ENCODE assay signal across 8 cellular contexts in the genomic region with DNA sequence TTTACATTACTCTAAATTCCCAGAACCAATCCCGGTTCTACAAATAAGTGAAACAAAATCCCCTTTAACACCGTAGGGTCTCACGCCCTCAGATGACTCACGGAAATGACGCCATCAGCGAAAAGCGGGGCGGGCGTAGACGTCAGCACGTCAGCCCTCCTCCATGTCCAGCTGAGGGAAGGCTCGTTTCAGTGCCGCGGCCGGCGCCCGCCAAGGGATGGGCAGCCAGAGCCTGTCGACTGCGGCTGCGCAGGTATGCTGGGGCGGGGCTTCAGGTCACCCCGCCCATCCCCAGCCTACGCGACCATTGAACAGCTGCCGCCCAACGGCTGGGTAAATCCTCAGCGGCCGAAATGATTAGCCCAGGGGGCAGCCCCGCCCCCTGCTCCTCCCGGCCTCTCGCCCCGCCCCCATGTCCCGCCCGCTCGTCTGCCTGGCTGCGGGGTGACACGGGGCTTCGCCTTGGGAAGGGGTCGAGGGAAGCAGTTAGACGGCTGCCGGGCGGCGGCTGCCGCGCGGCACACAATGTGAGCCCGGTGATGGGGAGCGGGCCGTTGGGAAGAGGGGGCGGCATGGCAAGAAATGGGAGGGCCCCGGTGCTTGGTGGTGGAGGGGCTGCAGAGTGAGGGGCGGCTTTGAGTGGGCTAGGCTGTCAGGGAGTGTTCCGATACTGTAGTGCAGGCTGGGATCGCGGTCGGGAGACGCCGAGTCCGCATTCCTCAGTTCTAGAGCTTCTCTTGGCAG. TPM values are rescaled to one million over a fixed set of nuclear protein-coding genes. Genes with fewer than 3 reads are reported as not detected.
DNase-seq lines count a peak whose midpoint lies in the region; ATAC-seq and FAIRE-seq lines count a peak whose summit lies in the region.

Gene NBEAL1, plus strand, starts transcription at position 420 of the 744 bp plus-strand sequence. CDS start 1,510 bp downstream, outside the sequence.

- H2BK15ac ChIP-seq in mesenchymal stem cell (ENCODE audit: low read depth, poor library complexity, severe bottlenecking) = peak within 1 kb of the TSS; percentile 83

- H3K4ac ChIP-seq in mesenchymal stem cell (ENCODE audit: low read depth in 1 of 2, low read length in 2 of 2) = peak within 1 kb of the TSS; percentile 80 to 98

- H3K9ac ChIP-seq in endocrine pancreas (ENCODE audit: control insufficient read depth, insufficient read depth, low read length) (peak within 1 kb of the TSS; percentile 84), mesenchymal stem cell (ENCODE audit: low read length) (peak within 1 kb of the TSS; percentile 98)

- H3K36me3 Mint-ChIP-seq in activated CD8-positive, alpha-beta memory T cell treated with anti-CD3 and anti-CD28 coated beads, Interleukin-2, amount 10 ng/mL, durations not matched to agents 7 days and 5 days = peaks cover 3% of the 10 kb centered on the region

- H2AFZ ChIP-seq in mesenchymal stem cell (ENCODE audit: low read depth, low read length) = no peak within 1 kb of the TSS

- H3K4me3 ChIP-seq in endocrine pancreas (ENCODE audit: control insufficient read depth, insufficient read depth, low read length) = peak within 1 kb of the TSS; percentile 94
- peak within 1 kb of the TSS; percentile 77 to 97 for H3K4me3 ChIP-seq in mesenchymal stem cell (ENCODE audit: insufficient read depth in 1 of 2, low read depth in 1 of 2, low read length in 2 of 2)

- peak within 1 kb of the TSS; percentile 79 for H2BK120ac ChIP-seq in mesenchymal stem cell (ENCODE audit: low read depth, low read length)

- peak; percentile 98 for ATAC-seq in GM21367 (IDR thresholded peaks at IDR 0.05; ENCODE audit: unreplicated experiment)
- ATAC-seq in activated CD8-positive, alpha-beta memory T cell treated with anti-CD3 and anti-CD28 coated beads, Interleukin-2, amount 10 ng/mL, durations not matched to agents 7 days and 5 days = peak; percentile 97

- under 1% methylated on average over 59 of the region's 59 CpGs for WGBS in mesenchymal stem cell

- no peaks in the 10 kb centered on the region for H3K9me3 ChIP-seq in endocrine pancreas (ENCODE audit: control insufficient read depth, low read length)
- no peaks in the 10 kb centered on the region for H3K9me3 ChIP-seq in mesenchymal stem cell (ENCODE audit: control insufficient read depth, low read length)

- H3K4me3 Mint-ChIP-seq in activated CD8-positive, alpha-beta memory T cell treated with anti-CD3 and anti-CD28 coated beads, Interleukin-2, amount 10 ng/mL, durations not matched to agents 7 days and 5 days = peak within 1 kb of the TSS; percentile 95

- no peak within 1 kb of the TSS for H3K23ac ChIP-seq in mesenchymal stem cell (ENCODE audit: low read length in 2 of 2)

- no peaks in the 10 kb centered on the region for H3K79me1 ChIP-seq in mesenchymal stem cell (replicated peaks; ENCODE audit: low read length, poor library complexity, severe bottlenecking)

- CTCF ChIA-PET in activated CD8-positive, alpha-beta memory T cell treated with anti-CD3 and anti-CD28 coated beads, Interleukin-2, amount 10 ng/mL, durations not matched to agents 7 days and 5 days (lab: Charles Lee) = interaction anchor here (1.4 kb wide), 1 partner anchor 103 kb away, joined by 8 read pairs; the partner anchor contains the start of genes CARF and WDR12

- H3K27me3 Mint-ChIP-seq in activated CD8-positive, alpha-beta memory T cell treated with anti-CD3 and anti-CD28 coated beads, Interleukin-2, amount 10 ng/mL, durations not matched to agents 7 days and 5 days = peaks cover 15% of the 10 kb centered on the region

- H2AK5ac ChIP-seq in mesenchymal stem cell (ENCODE audit: low read length, severe bottlenecking) = peak within 1 kb of the TSS; percentile 14

- peak within 1 kb of the TSS in 1 of 2 experiments; percentile 54 for H2BK12ac ChIP-seq in mesenchymal stem cell (ENCODE audit: low read length in 2 of 2)

- H3K27me3 ChIP-seq in endocrine pancreas (ENCODE audit: control insufficient read depth, insufficient read depth, low read length) (no peaks in the 10 kb centered on the region), mesenchymal stem cell (ENCODE audit: control insufficient read depth in 1 of 2, insufficient read depth in 1 of 2, low read length in 2 of 2) (no peaks in the 10 kb centered on the region)

- H3K4me1 ChIP-seq in endocrine pancreas (ENCODE audit: control insufficient read depth, insufficient read depth, low read length) (peaks cover 24% of the 10 kb centered on the region), mesenchymal stem cell (ENCODE audit: control insufficient read depth, insufficient read depth, low read depth, low read length) (no peaks in the 10 kb centered on the region)

- H4K91ac ChIP-seq in mesenchymal stem cell (ENCODE audit: low read length) = peak within 1 kb of the TSS; percentile 80

- no peaks in the 10 kb centered on the region for H3K9me3 Mint-ChIP-seq in activated CD8-positive, alpha-beta memory T cell treated with anti-CD3 and anti-CD28 coated beads, Interleukin-2, amount 10 ng/mL, durations not matched to agents 7 days and 5 days (ENCODE audit: low read depth)

- H2BK5ac ChIP-seq in mesenchymal stem cell (ENCODE audit: low read depth, low read length, poor library complexity, severe bottlenecking) = no peak within 1 kb of the TSS

- H3K27ac ChIP-seq in mesenchymal stem cell (ENCODE audit: low read length, poor library complexity, severe bottlenecking) = peak within 1 kb of the TSS; percentile 89

- H4K8ac ChIP-seq in mesenchymal stem cell (ENCODE audit: low read length) = peak within 1 kb of the TSS; percentile 95

- peak within 1 kb of the TSS; percentile 67 to 88 for H3K18ac ChIP-seq in mesenchymal stem cell (ENCODE audit: low read depth in 1 of 2, low read length in 2 of 2)

- peak within 1 kb of the TSS; percentile 25 to 39 for H3K14ac ChIP-seq in mesenchymal stem cell (ENCODE audit: low read length in 2 of 2)

- peak within 1 kb of the TSS; percentile 91 for H3K27ac Mint-ChIP-seq in activated CD8-positive, alpha-beta memory T cell treated with anti-CD3 and anti-CD28 coated beads, Interleukin-2, amount 10 ng/mL, durations not matched to agents 7 days and 5 days

- FAIRE-seq in HTR-8/SVneo (lab: Jason Lieb, UNC) = peak; percentile 99

- peak within 1 kb of the TSS; percentile 89 for H3K4me2 ChIP-seq in mesenchymal stem cell (ENCODE audit: low read length, poor library complexity, severe bottlenecking)

- peaks cover 43% of the 10 kb centered on the region for H3K4me1 Mint-ChIP-seq in activated CD8-positive, alpha-beta memory T cell treated with anti-CD3 and anti-CD28 coated beads, Interleukin-2, amount 10 ng/mL, durations not matched to agents 7 days and 5 days

- no peaks in the 10 kb centered on the region for H3K36me3 ChIP-seq in endocrine pancreas (ENCODE audit: control insufficient read depth, insufficient read depth, low read length)
- peaks cover 0 to 4% of the 10 kb centered on the region in 2 experiments for H3K36me3 ChIP-seq in mesenchymal stem cell (ENCODE audit: control insufficient read depth in 1 of 2, insufficient read depth in 2 of 2, low read depth in 1 of 2, low read length in 2 of 2)

- DNase-seq in COLO829 (ENCODE audit: low spot score) (peak; percentile 92), HTR-8/SVneo (ENCODE audit: insufficient read length, low spot score) (peak; percentile 96), NOMO-1 treated with dmso at 0.1 percent for 144 hours (lab: John Stamatoyannopoulos, UW; ENCODE audit: unreplicated experiment) (peak; percentile 93), mesenchymal stem cell (peak; percentile 99)
- peak; percentile 98 for DNase-seq in activated CD8-positive, alpha-beta memory T cell treated with anti-CD3 and anti-CD28 coated beads, Interleukin-2, amount 10 ng/mL, durations not matched to agents 7 days and 5 days
- DNase-seq in stimulated activated CD8-positive, alpha-beta memory T cell treated with anti-CD3 and anti-CD28 coated beads, Interleukin-12 subunit alpha, Interleukin-12 subunit beta, amount 100 ng/mL, for 4 hours (ENCODE audit: low read depth) = peak; percentile 97

RNA-seq across cellular contexts. Expression of gene NBEAL1, which starts in this region (rescaled TPM):
- 10 to 100 TPM in 1 of 2 experiments, 1 to 10 TPM in 1; 9.9 to 16.6 TPM for total RNA-seq in activated CD8-positive, alpha-beta memory T cell treated with anti-CD3 and anti-CD28 coated beads, Interleukin-2, amount 10 ng/mL, durations not matched to agents 7 days and 5 days
- 13.0 TPM for polyA plus RNA-seq in mesenchymal stem cell (2013, experiment 1 of 2)
- polyA plus RNA-seq in mesenchymal stem cell (2013, experiment 2 of 2) = 13.4 TPM

Comparison
In these comparisons a context has a peak if more than half of its experiments do, and no peak if none do; other contexts are left out.
1. Peak in every context shown above with its lines: DNase-seq, ATAC-seq, H3K4me3 ChIP-seq and H3K27ac ChIP-seq.